ENCODE assay signal across 16 cellular contexts in the genomic region with DNA sequence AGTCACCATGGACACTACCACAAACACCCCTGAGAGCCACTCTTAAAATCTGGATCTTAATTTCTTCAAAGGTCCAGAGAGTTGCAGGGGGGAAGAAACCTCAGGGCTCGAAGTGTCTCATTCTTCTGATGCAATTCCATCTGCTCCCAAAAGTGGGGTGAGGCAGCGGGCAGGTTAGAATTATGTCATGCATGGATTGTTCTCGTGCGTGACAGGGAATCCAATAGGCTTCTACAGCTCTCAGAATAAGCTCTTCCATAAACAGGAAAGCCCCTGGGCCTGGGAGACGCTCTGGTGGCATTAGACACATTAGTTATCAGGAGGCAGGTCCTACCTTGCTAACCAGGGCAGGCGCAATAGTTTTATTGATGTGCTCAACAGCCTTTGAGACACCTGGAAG. TPM values are rescaled to one million over a fixed set of nuclear protein-coding genes. Genes with fewer than 3 reads are reported as not detected.
DNase-seq lines count a peak whose midpoint lies in the region; ATAC-seq, FAIRE-seq and TF ChIP-seq lines count a peak whose summit lies in the region.
"Had no signal": no experiment of that assay in that cellular context is flagged by ENCODE, and none has a peak within 500 bp of the region (broad histone marks: within the 10 kb centered on the region; RNA-seq: fewer than 3 reads in every experiment).

No MANE protein-coding gene starts in this region.

- no peak overlapping the region for H2AFZ ChIP-seq in astrocyte (ENCODE audit: low read depth, low read length)

- H3K9me3 Mint-ChIP-seq in T-helper 1 cell treated with Interleukin-12 subunit alpha and Interleukin-12 subunit beta and Interleukin-4 antibody, amounts not matched to agents 30 μg/mL and 1 μg/mL, for 36 hours: no peaks in the 10 kb centered on the region
- H3K9me3 Mint-ChIP-seq in astrocyte (ENCODE audit: unreplicated experiment) (no peaks in the 10 kb centered on the region), nephron progenitor cell (no peaks in the 10 kb centered on the region)
- H3K9me3 Mint-ChIP-seq: activated CD4-positive, alpha-beta T cell treated with anti-CD3 and anti-CD28 coated beads, Interleukin-2, amount 10 ng/mL, durations not matched to agents 7 days and 5 days had no signal

- H3K79me2 ChIP-seq in astrocyte (ENCODE audit: insufficient read depth, low read length): peaks cover 83% of the 10 kb centered on the region

- TF ChIP-seq CTCF in astrocyte (IDR thresholded peaks at IDR 0.05; ENCODE audit: insufficient read depth, low read depth, low read length) (no peak), nephron progenitor cell (IDR thresholded peaks at IDR 0.05) (no peak), foreskin keratinocyte (conservative IDR thresholded peaks at IDR 0.05) (no peak)

- H3K4me2 ChIP-seq in astrocyte (ENCODE audit: low read length): no peak overlapping the region

- FAIRE-seq in astrocyte (lab: Jason Lieb, UNC): no peak
- FAIRE-seq: A204.1 had no signal

- H3K4me1 Mint-ChIP-seq in T-helper 1 cell treated with Interleukin-12 subunit alpha and Interleukin-12 subunit beta and Interleukin-4 antibody, amounts not matched to agents 30 μg/mL and 1 μg/mL, for 36 hours (ENCODE audit: low read depth): peaks cover 63% of the 10 kb centered on the region
- H3K4me1 Mint-ChIP-seq in astrocyte (ENCODE audit: low read depth, unreplicated experiment) (peaks cover 74% of the 10 kb centered on the region), nephron progenitor cell (peaks cover 76% of the 10 kb centered on the region)

- peaks cover 28% of the 10 kb centered on the region for H3K4me1 ChIP-seq in HUES48 (ENCODE audit: control insufficient read depth, insufficient read depth, low read length)
- peaks cover 59% of the 10 kb centered on the region for H3K4me1 ChIP-seq in astrocyte (ENCODE audit: insufficient read depth, low read length)
- peaks cover 40% of the 10 kb centered on the region for H3K4me1 ChIP-seq in foreskin keratinocyte

- no peak for DNase-seq in T-helper 1 cell
- DNase-seq in astrocyte (ENCODE audit: low read depth): no peak
- DNase-seq in nephron progenitor cell: no peak
- no peak for DNase-seq in foreskin keratinocyte
- no peak for DNase-seq in NCI-H2196 (lab: John Stamatoyannopoulos, UW; ENCODE audit: unreplicated experiment)
- DNase-seq: activated CD4-positive, alpha-beta T cell treated with anti-CD3 and anti-CD28 coated beads, Interleukin-2, amount 10 ng/mL, durations not matched to agents 7 days and 5 days; DMS153; lower lobe of right lung; NCI-H1092 treated with DMSO at 0.1 percent for 48 hours; nucleus accumbens; OCI-M1 had no signal

- ATAC-seq in foreskin keratinocyte (no peak), GM21390 (IDR thresholded peaks at IDR 0.05; ENCODE audit: unreplicated experiment) (no peak)
- ATAC-seq: lower lobe of right lung had no signal

- H3K9me3 ChIP-seq in HUES48 (ENCODE audit: control insufficient read depth, insufficient read depth, low read length) (no peaks in the 10 kb centered on the region), astrocyte (ENCODE audit: insufficient read depth, low read depth, low read length) (no peaks in the 10 kb centered on the region)
- H3K9me3 ChIP-seq: esophagus muscularis mucosa, lower lobe of right lung had no signal

- no peaks in the 10 kb centered on the region for H3K27me3 Mint-ChIP-seq in T-helper 1 cell treated with Interleukin-12 subunit alpha and Interleukin-12 subunit beta and Interleukin-4 antibody, amounts not matched to agents 30 μg/mL and 1 μg/mL, for 36 hours (ENCODE audit: low read depth)
- H3K27me3 Mint-ChIP-seq in astrocyte (ENCODE audit: low read depth, unreplicated experiment) (no peaks in the 10 kb centered on the region), nephron progenitor cell (ENCODE audit: low read depth, poor library complexity) (no peaks in the 10 kb centered on the region)
- H3K27me3 Mint-ChIP-seq: activated CD4-positive, alpha-beta T cell treated with anti-CD3 and anti-CD28 coated beads, Interleukin-2, amount 10 ng/mL, durations not matched to agents 7 days and 5 days had no signal

- H3K36me3 Mint-ChIP-seq in T-helper 1 cell treated with Interleukin-12 subunit alpha and Interleukin-12 subunit beta and Interleukin-4 antibody, amounts not matched to agents 30 μg/mL and 1 μg/mL, for 36 hours (ENCODE audit: low read depth): peaks cover 90% of the 10 kb centered on the region
- peaks cover 29% of the 10 kb centered on the region for H3K36me3 Mint-ChIP-seq in astrocyte (ENCODE audit: low read depth, unreplicated experiment)
- peaks cover 86% of the 10 kb centered on the region for H3K36me3 Mint-ChIP-seq in nephron progenitor cell (ENCODE audit: low read depth)

- H3K36me3 ChIP-seq in HUES48 (ENCODE audit: control insufficient read depth, insufficient read depth, low read length) (peaks cover 100% of the 10 kb centered on the region), astrocyte (ENCODE audit: insufficient read depth, low read length) (peaks cover 82% of the 10 kb centered on the region)

- no peaks in the 10 kb centered on the region for H3K27me3 ChIP-seq in HUES48 (ENCODE audit: control insufficient read depth, insufficient read depth, low read length)
- H3K27me3 ChIP-seq in astrocyte (ENCODE audit: insufficient read depth, low read length): no peaks in the 10 kb centered on the region
- no peaks in the 10 kb centered on the region for H3K27me3 ChIP-seq in foreskin keratinocyte
- H3K27me3 ChIP-seq: esophagus muscularis mucosa had no signal

- H3K9ac ChIP-seq in HUES48 (ENCODE audit: low read depth, low read length) (no peak overlapping the region), astrocyte (ENCODE audit: low read length) (no peak overlapping the region)

- H3K27ac ChIP-seq in HUES48 (ENCODE audit: low read depth, low read length): peak overlapping the region; percentile 39
- no peak overlapping the region for H3K27ac ChIP-seq in astrocyte (ENCODE audit: low read depth, low read length)
- H3K27ac ChIP-seq in foreskin keratinocyte: no peak overlapping the region
- H3K27ac ChIP-seq: lower lobe of right lung had no signal

- H3K4me3 Mint-ChIP-seq in T-helper 1 cell treated with Interleukin-12 subunit alpha and Interleukin-12 subunit beta and Interleukin-4 antibody, amounts not matched to agents 30 μg/mL and 1 μg/mL, for 36 hours: peak overlapping the region; percentile 49
- H3K4me3 Mint-ChIP-seq in astrocyte (ENCODE audit: unreplicated experiment): no peak overlapping the region
- H3K4me3 Mint-ChIP-seq in nephron progenitor cell: peak overlapping the region; percentile 60
- H3K4me3 Mint-ChIP-seq: activated CD4-positive, alpha-beta T cell treated with anti-CD3 and anti-CD28 coated beads, Interleukin-2, amount 10 ng/mL, durations not matched to agents 7 days and 5 days had no signal

- peak overlapping the region; percentile 50 for H3K27ac Mint-ChIP-seq in T-helper 1 cell treated with Interleukin-12 subunit alpha and Interleukin-12 subunit beta and Interleukin-4 antibody, amounts not matched to agents 30 μg/mL and 1 μg/mL, for 36 hours
- H3K27ac Mint-ChIP-seq in astrocyte (ENCODE audit: unreplicated experiment) (peak overlapping the region; percentile 66), nephron progenitor cell (peak overlapping the region; percentile 97)

- no peak overlapping the region for H3K4me3 ChIP-seq in HUES48 (ENCODE audit: low read depth, low read length)
- H3K4me3 ChIP-seq in astrocyte (ENCODE audit: insufficient read depth, low read depth, low read length): no peak overlapping the region
- H3K4me3 ChIP-seq: esophagus muscularis mucosa, lower lobe of right lung had no signal

- peaks cover 93% of the 10 kb centered on the region for H4K20me1 ChIP-seq in astrocyte (ENCODE audit: insufficient read depth, low read length)

RNA-seq across cellular contexts. Expression of gene ENO1, which starts 8.4 kb away (rescaled TPM):
- total RNA-seq in astrocyte: 1,663 and 1,692 TPM in 2 replicates
- total RNA-seq in foreskin keratinocyte: 2,474 and 2,598 TPM in 2 replicates
- polyA plus RNA-seq in foreskin keratinocyte: 2,513 and 2,566 TPM in 2 replicates

RNA-seq across cellular contexts. Expression of gene RERE, which starts 52.7 kb away (rescaled TPM):
- 118 and 124 TPM in 2 replicates for total RNA-seq in astrocyte
- total RNA-seq in foreskin keratinocyte: 20.5 and 23.1 TPM in 2 replicates
- 7.6 and 9.9 TPM in 2 replicates for polyA plus RNA-seq in foreskin keratinocyte
